ENCODE assay signal across 29 cellular contexts in genomic region chr9:32738501-32739172, GRCh38. TPM values are rescaled to one million over a fixed set of nuclear protein-coding genes. Genes with fewer than 3 reads are reported as not detected.
A peak's percentile ranks its signal among the peaks of the same experiment; 100 is the strongest.
DNase-seq lines count a peak whose midpoint lies in the region; ATAC-seq and TF ChIP-seq lines count a peak whose summit lies in the region.
"Had no signal": no experiment of that assay in that cellular context is flagged by ENCODE, and none has a peak within 500 bp of the region (broad histone marks: within the 10 kb centered on the region; RNA-seq: fewer than 3 reads in every experiment).

No MANE protein-coding gene starts in this region.

- H3K9ac ChIP-seq in GM23248 = no peak overlapping the region

- H3K4me3 ChIP-seq in GM23248 = no peak overlapping the region
- no peak overlapping the region for H3K4me3 ChIP-seq in esophagus muscularis mucosa
- no peak overlapping the region for H3K4me3 ChIP-seq in heart left ventricle
- H3K4me3 ChIP-seq: gastroesophageal sphincter had no signal

- H3K27ac ChIP-seq in GM23248 = no peak overlapping the region
- H3K27ac ChIP-seq in RWPE1 = no peak overlapping the region
- no peak overlapping the region for H3K27ac ChIP-seq in esophagus muscularis mucosa (replicated peaks in 1 of 4)
- no peak overlapping the region for H3K27ac ChIP-seq in caudate nucleus (ENCODE audit: low read depth, low read length)
- H3K27ac ChIP-seq in heart left ventricle = no peak overlapping the region
- H3K27ac ChIP-seq: gastroesophageal sphincter, HL-60 had no signal

- H3K79me2 ChIP-seq in GM23248 (ENCODE audit: insufficient read depth) = no peaks in the 10 kb centered on the region

- no peaks in the 10 kb centered on the region for H3F3A ChIP-seq in GM23248 (ENCODE audit: insufficient read depth)

- TF ChIP-seq POLR2A in esophagus muscularis mucosa (IDR thresholded peaks at IDR 0.05; ENCODE audit: low read depth) (no peak), heart left ventricle (IDR thresholded peaks at IDR 0.05) (no peak)

- TF ChIP-seq CTCF in RWPE1 (conservative IDR thresholded peaks at IDR 0.05; ENCODE audit: low read depth) (no peak), esophagus muscularis mucosa (IDR thresholded peaks at IDR 0.05) (no peak), heart left ventricle (IDR thresholded peaks at IDR 0.05) (no peak)

- no peaks in the 10 kb centered on the region for H3K9me2 ChIP-seq in GM23248 (ENCODE audit: insufficient read depth)

- intact Hi-C loops in esophagus muscularis mucosa (cut with DNase I) = no loop called here
- intact Hi-C loops in left colon (cut with DNase I, micrococcal nuclease) = no loop called here
- intact Hi-C loops in heart left ventricle (cut with DNase I) = no loop called here

- ATAC-seq in left colon (no peak), heart left ventricle (no peak)
- ATAC-seq: gastroesophageal sphincter, SK-N-SH treated with all-trans-retinoic acid at 6 μM for 48 hours had no signal

- POLR2A ChIA-PET in RWPE1 (lab: Yijun Ruan, JAX; ENCODE audit: low non-redundant PET) = no interaction called here

- TF ChIP-seq EP300 in esophagus muscularis mucosa (IDR thresholded peaks at IDR 0.05) = no peak

- 28 to 37% methylated on average over 4 of the region's 4 CpGs for whole genome bisulfite sequencing in GM23248 (ENCODE audit: low coverage in 1 of 2, low lambda C conversion rate in 2 of 2, missing lambda C conversion rate in 2 of 2), 2 experiments
- 86% methylated on average over 4 of the region's 4 CpGs for WGBS in esophagus muscularis mucosa
- WGBS in heart left ventricle, 4 donors = 83 to 92% (median 84%) methylated on average over 4 of the region's 4 CpGs

- DNase-seq in NK-92 treated with Interleukin-12 subunit alpha and Interleukin-12 subunit beta, amount 100 ng/mL, for 24 hours (lab: John Stamatoyannopoulos, UW) = peak; percentile 25
- DNase-seq in NK-92 (lab: John Stamatoyannopoulos, UW; ENCODE audit: unreplicated experiment) (no peak), GM23248 (peak; percentile 21), RWPE1 (ENCODE audit: low spot score) (peak; percentile 86), esophagus muscularis mucosa (ENCODE audit: extremely low spot score) (peak; percentile 74), caudate nucleus (lab: John Stamatoyannopoulos, UW) (no peak), left colon (no peak), heart left ventricle (no peak)
- DNase-seq: 8988T, COR-L47, erythroblast, HFFc6, kidney, NCI-H1694 treated with DMSO at 0.1 percent for 48 hours, nucleus accumbens, retina, substantia nigra, T-helper 9 cell had no signal

- no peaks in the 10 kb centered on the region for H3K27me3 ChIP-seq in GM23248 (replicated peaks; ENCODE audit: insufficient read depth)
- H3K27me3 ChIP-seq in esophagus muscularis mucosa = no peaks in the 10 kb centered on the region
- H3K27me3 ChIP-seq in heart left ventricle = no peaks in the 10 kb centered on the region
- H3K27me3 ChIP-seq: gastroesophageal sphincter had no signal

- H3K9me3 ChIP-seq in GM23248 (ENCODE audit: low read depth) (no peaks in the 10 kb centered on the region), esophagus muscularis mucosa (no peaks in the 10 kb centered on the region), heart left ventricle (no peaks in the 10 kb centered on the region)
- H3K9me3 ChIP-seq: gastroesophageal sphincter had no signal

- H3K36me3 ChIP-seq in GM23248 (ENCODE audit: low read depth) (no peaks in the 10 kb centered on the region), esophagus muscularis mucosa (no peaks in the 10 kb centered on the region), heart left ventricle (no peaks in the 10 kb centered on the region)
- H3K36me3 ChIP-seq: gastroesophageal sphincter had no signal

- no peaks in the 10 kb centered on the region for H4K20me1 ChIP-seq in GM23248 (ENCODE audit: insufficient read depth)

- no peaks in the 10 kb centered on the region for H3K4me1 ChIP-seq in GM23248 (ENCODE audit: insufficient read depth)
- H3K4me1 ChIP-seq in esophagus muscularis mucosa = no peaks in the 10 kb centered on the region
- H3K4me1 ChIP-seq in heart left ventricle = no peaks in the 10 kb centered on the region
- H3K4me1 ChIP-seq: gastroesophageal sphincter had no signal

- H2AFZ ChIP-seq in GM23248 = no peak overlapping the region

- in situ Hi-C loops in GM23248 (cut with MboI) = no loop called here

- CTCF ChIA-PET in RWPE1 (lab: Yijun Ruan, JAX) = no interaction called here

- no peak overlapping the region for H3K4me2 ChIP-seq in GM23248 (ENCODE audit: unreplicated experiment)

RNA-seq across cellular contexts. Expression of gene TMEM215, which starts 44.7 kb away (rescaled TPM):
- total RNA-seq in GM23248 (2014; rRNA removed; shearing (Covaris generic)) = not detected in 2 replicates
- polyA plus RNA-seq in GM23248 (2016; fragmentation: Nextera tagmentation; extraction: Ambion mirVana) = not detected in 2 replicates
- under 1 TPM in 2 of 4 donors, not detected in 2; 0.06 TPM for total RNA-seq in esophagus muscularis mucosa
- under 1 TPM in 1 of 2 donors, not detected in 1; 0.06 TPM for total RNA-seq in left colon
- not detected for total RNA-seq in heart left ventricle
- polyA plus RNA-seq in heart left ventricle = not detected
- total RNA-seq: cardiac septum, dermis microvascular lymphatic vessel endothelial cell, HFFc6, kidney, lung microvascular endothelial cell, myocyte, RPMI7951 had no signal
- polyA plus RNA-seq: adipose tissue, BJ, urinary bladder had no signal

Comparison
In these comparisons a context has a peak if more than half of its experiments do, and no peak if none do; other contexts are left out.
1. DNase-seq: peak in NK-92 treated with Interleukin-12 subunit alpha and Interleukin-12 subunit beta, amount 100 ng/mL, for 24 hours (single experiment), GM23248 (single experiment), RWPE1 (single experiment) and esophagus muscularis mucosa (single experiment); none in NK-92 (single experiment), caudate nucleus (0 of 61), left colon (0 of 2) and heart left ventricle (0 of 5).